In the genomic region with DNA sequence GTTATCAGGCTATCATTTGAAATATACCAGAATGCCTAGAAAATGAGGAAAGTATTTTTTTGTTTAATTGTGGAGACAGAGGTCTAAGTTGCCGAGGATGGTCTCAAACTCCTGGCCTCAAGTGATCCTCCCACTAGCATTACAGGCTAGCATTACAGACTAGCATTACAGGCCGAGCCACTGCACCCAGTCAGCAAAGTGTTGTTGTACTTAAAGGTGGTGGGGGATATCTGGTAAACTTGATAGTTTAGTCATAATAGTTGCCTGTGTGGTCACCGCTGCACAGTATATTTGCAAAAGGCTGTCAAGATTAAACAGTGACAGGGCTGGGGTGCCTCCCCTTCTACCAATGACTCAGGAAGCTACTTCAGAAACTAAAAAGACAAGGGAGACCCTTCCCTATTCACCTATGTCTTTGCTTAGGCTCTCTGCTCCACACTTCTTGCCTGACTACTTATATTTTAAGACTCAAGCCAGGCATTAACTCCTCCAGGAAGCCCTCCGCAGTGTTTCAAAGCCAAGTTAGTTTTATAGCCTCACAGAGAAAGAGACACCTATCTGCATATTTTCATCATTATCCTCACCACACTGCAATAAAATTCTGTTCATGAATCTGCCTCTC, we compare ENCODE assay signal across 10 cellular contexts. TPM values are rescaled to one million over a fixed set of nuclear protein-coding genes. Genes with fewer than 3 reads are reported as not detected.
A peak's percentile ranks its signal among the peaks of the same experiment; 100 is the strongest.
DNase-seq lines count a peak whose midpoint lies in the region; ATAC-seq and TF ChIP-seq lines count a peak whose summit lies in the region.
"Had no signal": no experiment of that assay in that cellular context is flagged by ENCODE, and none has a peak within 500 bp of the region (broad histone marks: within the 10 kb centered on the region; RNA-seq: fewer than 3 reads in every experiment).

No MANE protein-coding gene starts in this region.

- intact Hi-C loops in activated CD4-positive, alpha-beta T cell treated with anti-CD3 and anti-CD28 coated beads, Interleukin-2, amount 10 ng/mL, durations not matched to agents 24 days and 14 days (cut with micrococcal nuclease) = loop anchor here (2.0 kb wide), 1 partner anchor 20 kb away; no protein-coding TSS in a partner anchor
- intact Hi-C loops in breast epithelium (cut with DNase I; ENCODE audit: low total_unique reads) = no loop called here

- H3K27me3 ChIP-seq in breast epithelium = no peaks in the 10 kb centered on the region
- H3K27me3 ChIP-seq: BLaER1 had no signal

- peak; percentile 48 for ATAC-seq in HG02763 (IDR thresholded peaks at IDR 0.05; ENCODE audit: unreplicated experiment)

- peaks cover 9% of the 10 kb centered on the region for H3K36me3 Mint-ChIP-seq in activated CD4-positive, alpha-beta T cell treated with anti-CD3 and anti-CD28 coated beads, Interleukin-2, amount 10 ng/mL, durations not matched to agents 24 days and 14 days (ENCODE audit: low read depth)

- H3K27ac ChIP-seq in breast epithelium = no peak overlapping the region
- H3K27ac ChIP-seq: BLaER1 had no signal

- H3K4me1 Mint-ChIP-seq in activated CD4-positive, alpha-beta T cell treated with anti-CD3 and anti-CD28 coated beads, Interleukin-2, amount 10 ng/mL, durations not matched to agents 24 days and 14 days = peaks cover 19% of the 10 kb centered on the region

- TF ChIP-seq POLR2A in breast epithelium (IDR thresholded peaks at IDR 0.05) = no peak

- H3K27ac Mint-ChIP-seq in activated CD4-positive, alpha-beta T cell treated with anti-CD3 and anti-CD28 coated beads, Interleukin-2, amount 10 ng/mL, durations not matched to agents 24 days and 14 days = peak overlapping the region; percentile 56

- H3K4me3 Mint-ChIP-seq in activated CD4-positive, alpha-beta T cell treated with anti-CD3 and anti-CD28 coated beads, Interleukin-2, amount 10 ng/mL, durations not matched to agents 24 days and 14 days = no peak overlapping the region

- H3K4me1 ChIP-seq in breast epithelium = no peaks in the 10 kb centered on the region
- H3K4me1 ChIP-seq: BLaER1 had no signal

- H3K27me3 Mint-ChIP-seq in activated CD4-positive, alpha-beta T cell treated with anti-CD3 and anti-CD28 coated beads, Interleukin-2, amount 10 ng/mL, durations not matched to agents 24 days and 14 days = no peaks in the 10 kb centered on the region

- DNase-seq in activated CD4-positive, alpha-beta T cell treated with anti-CD3 and anti-CD28 coated beads, Interleukin-2, amount 10 ng/mL, durations not matched to agents 24 days and 14 days = peak; percentile 67
- DNase-seq in activated CD4-positive, alpha-beta T cell treated with anti-CD3 and anti-CD28 coated beads, Interleukin-2, amount 50 U/mL, for 4 hours = no peak
- peak; percentile 8 for DNase-seq in RPMI7951 (ENCODE audit: low read depth)
- peak; percentile 26 to 36 for DNase-seq in stimulated activated CD4-positive, alpha-beta T cell treated with anti-CD3 and anti-CD28 coated beads, Interleukin-2, amount 100 ng/mL, for 48 hours
- DNase-seq in SHP77 treated with DMSO at 0.1 percent for 48 hours (lab: John Stamatoyannopoulos, UW) = no peak
- DNase-seq in cerebellar cortex (ENCODE audit: low spot score) = no peak
- no peak for DNase-seq in breast epithelium (ENCODE audit: low spot score in 2 of 2)

- no peak for TF ChIP-seq CTCF in breast epithelium (IDR thresholded peaks at IDR 0.05)

- no peaks in the 10 kb centered on the region for H3K9me3 ChIP-seq in breast epithelium
- H3K9me3 ChIP-seq: BLaER1 had no signal

- H3K9me3 Mint-ChIP-seq in activated CD4-positive, alpha-beta T cell treated with anti-CD3 and anti-CD28 coated beads, Interleukin-2, amount 10 ng/mL, durations not matched to agents 24 days and 14 days = no peaks in the 10 kb centered on the region

- no peak overlapping the region for H3K4me3 ChIP-seq in breast epithelium
- H3K4me3 ChIP-seq: BLaER1, lung had no signal

- H3K36me3 ChIP-seq in breast epithelium = no peaks in the 10 kb centered on the region
- H3K36me3 ChIP-seq: BLaER1 had no signal

RNA-seq across cellular contexts. Expression of a gene that starts 3.1 kb away (rescaled TPM):
- total RNA-seq in activated CD4-positive, alpha-beta T cell treated with anti-CD3 and anti-CD28 coated beads, Interleukin-2, amount 10 ng/mL, durations not matched to agents 24 days and 14 days = 39.6 and 43.8 TPM in 2 replicates
- 14.1 and 17.3 TPM in 2 replicates for total RNA-seq in RPMI7951 (2014; rRNA removed; shearing (Covaris generic))
- 10 to 100 TPM; 18.4 to 30.6 (median 22.8) TPM for total RNA-seq in breast epithelium

Comparison
In these comparisons a context has a peak if more than half of its experiments do, and no peak if none do; other contexts are left out.
1. DNase-seq: peak in activated CD4-positive, alpha-beta T cell treated with anti-CD3 and anti-CD28 coated beads, Interleukin-2, amount 10 ng/mL, durations not matched to agents 24 days and 14 days (single experiment), RPMI7951 (single experiment) and stimulated activated CD4-positive, alpha-beta T cell treated with anti-CD3 and anti-CD28 coated beads, Interleukin-2, amount 100 ng/mL, for 48 hours (2 of 2); none in activated CD4-positive, alpha-beta T cell treated with anti-CD3 and anti-CD28 coated beads, Interleukin-2, amount 50 U/mL, for 4 hours (0 of 2), SHP77 treated with DMSO at 0.1 percent for 48 hours (single experiment), cerebellar cortex (single experiment) and breast epithelium (0 of 2).